1 cellular context compared by ENCODE assay signal in the genomic region with DNA sequence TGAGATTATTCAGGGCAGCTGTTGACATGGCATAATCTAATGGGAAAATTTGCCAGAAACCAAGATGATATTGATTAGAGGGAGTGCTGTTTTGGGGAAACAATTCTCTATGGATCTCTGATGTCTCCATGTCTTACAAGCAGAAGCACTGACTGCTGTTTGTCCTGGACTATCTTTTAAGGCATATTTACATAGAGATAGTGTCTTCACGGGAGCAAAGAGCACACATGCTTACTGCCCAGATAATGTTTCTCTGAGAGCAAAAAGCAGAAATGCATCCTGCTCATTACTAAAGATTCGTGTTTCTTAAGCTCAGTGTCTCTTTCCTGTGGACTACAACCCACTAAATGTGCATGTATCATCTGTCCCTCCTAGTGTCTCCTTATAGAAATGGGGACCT.
TF ChIP-seq lines count a peak whose summit lies in the region.

No MANE protein-coding gene starts in this region.

TF ChIP-seq in HepG2, 621 proteins besides CTCF, POLR2A, EP300 and RAD21 (continued from another document):
- TF ChIP-seq, protein P1, sequence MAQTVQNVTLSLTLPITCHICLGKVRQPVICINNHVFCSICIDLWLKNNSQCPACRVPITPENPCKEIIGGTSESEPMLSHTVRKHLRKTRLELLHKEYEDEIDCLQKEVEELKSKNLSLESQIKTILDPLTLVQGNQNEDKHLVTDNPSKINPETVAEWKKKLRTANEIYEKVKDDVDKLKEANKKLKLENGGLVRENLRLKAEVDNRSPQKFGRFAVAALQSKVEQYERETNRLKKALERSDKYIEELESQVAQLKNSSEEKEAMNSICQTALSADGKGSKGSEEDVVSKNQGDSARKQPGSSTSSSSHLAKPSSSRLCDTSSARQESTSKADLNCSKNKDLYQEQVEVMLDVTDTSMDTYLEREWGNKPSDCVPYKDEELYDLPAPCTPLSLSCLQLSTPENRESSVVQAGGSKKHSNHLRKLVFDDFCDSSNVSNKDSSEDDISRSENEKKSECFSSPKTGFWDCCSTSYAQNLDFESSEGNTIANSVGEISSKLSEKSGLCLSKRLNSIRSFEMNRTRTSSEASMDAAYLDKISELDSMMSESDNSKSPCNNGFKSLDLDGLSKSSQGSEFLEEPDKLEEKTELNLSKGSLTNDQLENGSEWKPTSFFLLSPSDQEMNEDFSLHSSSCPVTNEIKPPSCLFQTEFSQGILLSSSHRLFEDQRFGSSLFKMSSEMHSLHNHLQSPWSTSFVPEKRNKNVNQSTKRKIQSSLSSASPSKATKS (CRISPR knock-in tag; IDR thresholded peaks at IDR 0.05), result no peak
- TF ChIP-seq ZNF256 (CRISPR knock-in tag; conservative IDR thresholded peaks at IDR 0.05), result no peak
- TF ChIP-seq, protein P2, sequence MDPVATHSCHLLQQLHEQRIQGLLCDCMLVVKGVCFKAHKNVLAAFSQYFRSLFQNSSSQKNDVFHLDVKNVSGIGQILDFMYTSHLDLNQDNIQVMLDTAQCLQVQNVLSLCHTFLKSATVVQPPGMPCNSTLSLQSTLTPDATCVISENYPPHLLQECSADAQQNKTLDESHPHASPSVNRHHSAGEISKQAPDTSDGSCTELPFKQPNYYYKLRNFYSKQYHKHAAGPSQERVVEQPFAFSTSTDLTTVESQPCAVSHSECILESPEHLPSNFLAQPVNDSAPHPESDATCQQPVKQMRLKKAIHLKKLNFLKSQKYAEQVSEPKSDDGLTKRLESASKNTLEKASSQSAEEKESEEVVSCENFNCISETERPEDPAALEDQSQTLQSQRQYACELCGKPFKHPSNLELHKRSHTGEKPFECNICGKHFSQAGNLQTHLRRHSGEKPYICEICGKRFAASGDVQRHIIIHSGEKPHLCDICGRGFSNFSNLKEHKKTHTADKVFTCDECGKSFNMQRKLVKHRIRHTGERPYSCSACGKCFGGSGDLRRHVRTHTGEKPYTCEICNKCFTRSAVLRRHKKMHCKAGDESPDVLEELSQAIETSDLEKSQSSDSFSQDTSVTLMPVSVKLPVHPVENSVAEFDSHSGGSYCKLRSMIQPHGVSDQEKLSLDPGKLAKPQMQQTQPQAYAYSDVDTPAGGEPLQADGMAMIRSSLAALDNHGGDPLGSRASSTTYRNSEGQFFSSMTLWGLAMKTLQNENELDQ (CRISPR knock-in tag; IDR thresholded peaks at IDR 0.05; ENCODE audit: borderline replicate concordance), result no peak
- TF ChIP-seq ERF (CRISPR knock-in tag; IDR thresholded peaks at IDR 0.05), result no peak
- no peak for TF ChIP-seq ZNF329 (CRISPR knock-in tag; IDR thresholded peaks at IDR 0.05; ENCODE audit: low read depth)
- TF ChIP-seq, protein P3, sequence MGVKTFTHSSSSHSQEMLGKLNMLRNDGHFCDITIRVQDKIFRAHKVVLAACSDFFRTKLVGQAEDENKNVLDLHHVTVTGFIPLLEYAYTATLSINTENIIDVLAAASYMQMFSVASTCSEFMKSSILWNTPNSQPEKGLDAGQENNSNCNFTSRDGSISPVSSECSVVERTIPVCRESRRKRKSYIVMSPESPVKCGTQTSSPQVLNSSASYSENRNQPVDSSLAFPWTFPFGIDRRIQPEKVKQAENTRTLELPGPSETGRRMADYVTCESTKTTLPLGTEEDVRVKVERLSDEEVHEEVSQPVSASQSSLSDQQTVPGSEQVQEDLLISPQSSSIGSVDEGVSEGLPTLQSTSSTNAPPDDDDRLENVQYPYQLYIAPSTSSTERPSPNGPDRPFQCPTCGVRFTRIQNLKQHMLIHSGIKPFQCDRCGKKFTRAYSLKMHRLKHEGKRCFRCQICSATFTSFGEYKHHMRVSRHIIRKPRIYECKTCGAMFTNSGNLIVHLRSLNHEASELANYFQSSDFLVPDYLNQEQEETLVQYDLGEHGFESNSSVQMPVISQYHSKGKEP (CRISPR knock-in tag; IDR thresholded peaks at IDR 0.05), result no peak
- TF ChIP-seq, protein P4, sequence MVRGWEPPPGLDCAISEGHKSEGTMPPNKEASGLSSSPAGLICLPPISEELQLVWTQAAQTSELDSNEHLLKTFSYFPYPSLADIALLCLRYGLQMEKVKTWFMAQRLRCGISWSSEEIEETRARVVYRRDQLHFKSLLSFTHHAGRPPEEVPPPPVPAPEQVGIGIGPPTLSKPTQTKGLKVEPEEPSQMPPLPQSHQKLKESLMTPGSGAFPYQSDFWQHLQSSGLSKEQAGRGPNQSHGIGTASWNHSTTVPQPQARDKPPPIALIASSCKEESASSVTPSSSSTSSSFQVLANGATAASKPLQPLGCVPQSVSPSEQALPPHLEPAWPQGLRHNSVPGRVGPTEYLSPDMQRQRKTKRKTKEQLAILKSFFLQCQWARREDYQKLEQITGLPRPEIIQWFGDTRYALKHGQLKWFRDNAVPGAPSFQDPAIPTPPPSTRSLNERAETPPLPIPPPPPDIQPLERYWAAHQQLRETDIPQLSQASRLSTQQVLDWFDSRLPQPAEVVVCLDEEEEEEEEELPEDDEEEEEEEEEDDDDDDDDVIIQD (CRISPR knock-in tag; IDR thresholded peaks at IDR 0.05; ENCODE audit: low read depth), result no peak
- TF ChIP-seq ZNF713 (CRISPR knock-in tag; IDR thresholded peaks at IDR 0.05), result no peak
- TF ChIP-seq, protein P5, sequence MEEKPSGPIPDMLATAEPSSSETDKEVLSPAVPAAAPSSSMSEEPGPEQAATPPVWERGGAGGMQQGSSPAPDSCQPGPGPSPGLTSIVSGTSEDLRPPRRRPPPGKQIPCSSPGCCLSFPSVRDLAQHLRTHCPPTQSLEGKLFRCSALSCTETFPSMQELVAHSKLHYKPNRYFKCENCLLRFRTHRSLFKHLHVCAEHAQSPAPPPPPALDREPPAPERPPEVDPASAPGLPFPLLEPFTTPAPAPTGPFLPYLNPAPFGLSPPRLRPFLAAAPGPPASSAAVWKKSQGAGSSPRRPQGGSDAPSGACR (CRISPR knock-in tag; IDR thresholded peaks at IDR 0.05), result no peak
- no peak for TF ChIP-seq REPIN1 (CRISPR knock-in tag; IDR thresholded peaks at IDR 0.05; ENCODE audit: borderline replicate concordance, low read depth)
- no peak for TF ChIP-seq TCF7L2 (IDR thresholded peaks at IDR 0.05; ENCODE audit: low read depth, low read length)
- TF ChIP-seq ZNF326 (CRISPR knock-in tag; IDR thresholded peaks at IDR 0.05; ENCODE audit: borderline replicate concordance), result no peak
- no peak for TF ChIP-seq ZNF570 (CRISPR knock-in tag; IDR thresholded peaks at IDR 0.05; ENCODE audit: borderline replicate concordance)
- TF ChIP-seq NR1H2 (CRISPR knock-in tag; IDR thresholded peaks at IDR 0.05; ENCODE audit: borderline replicate concordance, low read depth), result no peak
- TF ChIP-seq, protein P6, sequence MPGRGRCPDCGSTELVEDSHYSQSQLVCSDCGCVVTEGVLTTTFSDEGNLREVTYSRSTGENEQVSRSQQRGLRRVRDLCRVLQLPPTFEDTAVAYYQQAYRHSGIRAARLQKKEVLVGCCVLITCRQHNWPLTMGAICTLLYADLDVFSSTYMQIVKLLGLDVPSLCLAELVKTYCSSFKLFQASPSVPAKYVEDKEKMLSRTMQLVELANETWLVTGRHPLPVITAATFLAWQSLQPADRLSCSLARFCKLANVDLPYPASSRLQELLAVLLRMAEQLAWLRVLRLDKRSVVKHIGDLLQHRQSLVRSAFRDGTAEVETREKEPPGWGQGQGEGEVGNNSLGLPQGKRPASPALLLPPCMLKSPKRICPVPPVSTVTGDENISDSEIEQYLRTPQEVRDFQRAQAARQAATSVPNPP (CRISPR knock-in tag; IDR thresholded peaks at IDR 0.05), result no peak
- TF ChIP-seq GATAD1 (CRISPR knock-in tag; IDR thresholded peaks at IDR 0.05), result no peak
- no peak for TF ChIP-seq EHMT2 (IDR thresholded peaks at IDR 0.05; ENCODE audit: borderline replicate concordance, low read depth, low read length)
- no peak for TF ChIP-seq TBX2 (CRISPR knock-in tag; IDR thresholded peaks at IDR 0.05; ENCODE audit: borderline replicate concordance)
- no peak for TF ChIP-seq MED13 (CRISPR knock-in tag; IDR thresholded peaks at IDR 0.05)
TF ChIP-seq in HepG2: peak in this region for 0.
